17 cellular contexts compared by ENCODE assay signal in the genomic region with DNA sequence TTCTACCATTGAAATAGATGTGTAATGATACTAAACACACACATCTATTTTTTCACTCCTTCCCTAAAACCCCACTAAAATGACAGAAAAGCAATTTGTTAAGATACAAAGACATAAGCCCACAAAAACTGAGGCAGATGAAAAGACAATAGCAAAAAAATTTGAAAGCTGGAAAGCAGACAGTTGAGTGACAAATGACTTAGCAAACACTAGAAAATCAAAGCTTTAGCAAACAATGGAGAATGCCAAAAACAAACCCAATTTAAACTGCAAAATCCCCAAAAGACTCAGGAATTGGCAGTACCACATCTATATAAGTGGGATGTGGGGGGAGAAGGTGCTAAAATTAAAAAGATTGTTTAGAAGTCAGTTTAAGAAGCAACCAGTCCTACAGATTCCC.
"Had no signal": no experiment of that assay in that cellular context is flagged by ENCODE, and none has a peak within 500 bp of the region (broad histone marks: within the 10 kb centered on the region; RNA-seq: fewer than 3 reads in every experiment).

No MANE protein-coding gene starts in this region.

- H3K4me3 Mint-ChIP-seq: activated CD4-positive, alpha-beta T cell treated with anti-CD3 and anti-CD28 coated beads, Interleukin-2, amount 10 ng/mL, durations not matched to agents 24 days and 14 days; central memory CD8-positive, alpha-beta T cell; dendritic cell treated with granulocyte-macrophage colony-stimulating factor and Interleukin-4, amounts not matched to agents 40 ng/mL and 50 ng/mL, for 4 days; nephron; stimulated activated naive CD8-positive, alpha-beta T cell treated with anti-CD3 and anti-CD28 coated beads, Interleukin-15, amount 100 ng/mL, for 72 hours had no signal

- H3K4me1 ChIP-seq: testis had no signal

- H3K9me3 Mint-ChIP-seq: activated CD4-positive, alpha-beta T cell treated with anti-CD3 and anti-CD28 coated beads, Interleukin-2, amount 10 ng/mL, durations not matched to agents 24 days and 14 days; activated T-helper 2 cell treated with anti-CD3 and anti-CD28 coated beads, Interferon-gamma antibody, Interleukin-2, Interleukin-4, amounts not matched to agents 10 μg/mL and 5 μg/mL and 100 μg/mL, durations not matched to agents 14 hours and 24 hours and 36 hours; central memory CD8-positive, alpha-beta T cell; dendritic cell treated with granulocyte-macrophage colony-stimulating factor and Interleukin-4, amounts not matched to agents 40 ng/mL and 50 ng/mL, for 4 days; nephron; stimulated activated naive CD8-positive, alpha-beta T cell treated with anti-CD3 and anti-CD28 coated beads, Interleukin-15, amount 100 ng/mL, for 72 hours had no signal

- H3K27ac ChIP-seq: adrenal gland, ovary, testis had no signal

- H3K27ac Mint-ChIP-seq: activated CD4-positive, alpha-beta T cell treated with anti-CD3 and anti-CD28 coated beads, Interleukin-2, amount 10 ng/mL, durations not matched to agents 24 days and 14 days; activated T-helper 2 cell treated with anti-CD3 and anti-CD28 coated beads, Interferon-gamma antibody, Interleukin-2, Interleukin-4, amounts not matched to agents 10 μg/mL and 5 μg/mL and 100 μg/mL, durations not matched to agents 14 hours and 24 hours and 36 hours; dendritic cell treated with granulocyte-macrophage colony-stimulating factor and Interleukin-4, amounts not matched to agents 40 ng/mL and 50 ng/mL, for 4 days; stimulated activated naive CD8-positive, alpha-beta T cell treated with anti-CD3 and anti-CD28 coated beads, Interleukin-15, amount 100 ng/mL, for 72 hours had no signal

- H3K4me1 Mint-ChIP-seq: activated CD4-positive, alpha-beta T cell treated with anti-CD3 and anti-CD28 coated beads, Interleukin-2, amount 10 ng/mL, durations not matched to agents 24 days and 14 days had no signal

- H3K4me3 ChIP-seq: adrenal gland, ovary, testis had no signal

- DNase-seq: activated CD4-positive, alpha-beta T cell treated with anti-CD3 and anti-CD28 coated beads, Interleukin-2, amount 10 ng/mL, durations not matched to agents 24 days and 14 days; activated CD8-positive, alpha-beta memory T cell treated with anti-CD3 and anti-CD28 coated beads for 24 hours; activated naive CD4-positive, alpha-beta T cell treated with anti-CD3 and anti-CD28 coated beads, Interleukin-2, amount 50 U/mL, for 16 hours; activated T-cell treated with anti-CD3 and anti-CD28 coated beads for 4 hours; adrenal gland; glutamatergic neuron; left colon; ovary; stimulated activated CD4-positive, alpha-beta T cell treated with anti-CD3 and anti-CD28 coated beads, Interleukin-2, amount 100 ng/mL, for 48 hours; stimulated activated naive CD8-positive, alpha-beta T cell treated with anti-CD3 and anti-CD28 coated beads, Interleukin-15, amount 100 ng/mL, for 72 hours; SW 1271; T-helper 9 cell; testis had no signal

- H3K36me3 ChIP-seq: adrenal gland, ovary had no signal

- H3K9me3 ChIP-seq: ovary, testis had no signal

- H3K27me3 Mint-ChIP-seq: central memory CD8-positive, alpha-beta T cell; dendritic cell treated with granulocyte-macrophage colony-stimulating factor and Interleukin-4, amounts not matched to agents 40 ng/mL and 50 ng/mL, for 4 days; stimulated activated naive CD8-positive, alpha-beta T cell treated with anti-CD3 and anti-CD28 coated beads, Interleukin-15, amount 100 ng/mL, for 72 hours had no signal

- H3K27me3 ChIP-seq: adrenal gland, ovary, testis had no signal
